Comparison of ENCODE assay signal across 17 cellular contexts in the genomic region with DNA sequence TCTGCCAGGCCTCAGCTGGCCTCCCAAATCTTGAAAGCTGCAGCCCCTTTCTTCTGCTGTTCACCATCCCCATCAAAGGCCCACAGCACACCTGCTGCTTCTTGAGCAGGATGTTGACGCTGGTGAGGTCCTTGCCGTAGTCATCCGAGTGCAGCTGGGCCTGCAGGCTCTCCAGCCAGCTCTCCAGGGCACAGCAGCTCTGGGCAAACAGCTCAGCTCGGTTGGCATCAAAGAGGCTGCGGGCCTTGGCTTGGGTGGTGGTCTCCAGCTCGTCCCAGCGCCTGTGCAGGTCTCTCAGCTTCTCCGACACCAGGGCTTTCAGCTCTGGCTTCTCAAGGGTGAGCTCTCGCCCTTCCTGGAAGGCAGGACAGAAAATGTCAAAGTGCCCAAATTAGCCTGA.
"Had no signal": no experiment of that assay in that cellular context is flagged by ENCODE, and none has a peak within 500 bp of the region (broad histone marks: within the 10 kb centered on the region; RNA-seq: fewer than 3 reads in every experiment).

No MANE protein-coding gene starts in this region.

- H3K4me2 ChIP-seq: hepatocyte had no signal

- H3K27me3 ChIP-seq: hepatocyte, neutrophil, spleen had no signal

- H3K27ac ChIP-seq: coronary artery, hepatocyte, neutrophil, spleen, thoracic aorta had no signal

- H3K4me3 ChIP-seq: coronary artery, hepatocyte, spleen, thoracic aorta had no signal

- H3K9me3 ChIP-seq: neutrophil had no signal

- H2AFZ ChIP-seq: hepatocyte had no signal

- ATAC-seq: sciatic nerve; stimulated activated memory B cell treated with anti-CD40 and anti-IgM and Interleukin-4, amounts not matched to agents 10 μg/mL and 1 μg/mL and 100 μg/mL, for 72 hours; stimulated activated naive CD8-positive, alpha-beta T cell treated with anti-CD3 and anti-CD28 coated beads, Interleukin-15, amount 100 ng/mL, for 72 hours had no signal

- H3K36me3 ChIP-seq: neutrophil, spleen, thoracic aorta had no signal

- DNase-seq: effector CD4-positive, alpha-beta T cell; foreskin melanocyte; head of caudate nucleus; mesendoderm; naive B cell; spleen; stimulated activated CD4-positive, alpha-beta T cell treated with anti-CD3 and anti-CD28 coated beads, Interleukin-15, amount 100 ng/mL, for 24 hours; stimulated activated CD4-positive, alpha-beta T cell treated with anti-CD3 and anti-CD28 coated beads, Interleukin-1b, Interleukin-23, amount 100 ng/mL, for 48 hours; stimulated activated CD4-positive, alpha-beta T cell treated with anti-CD3 and anti-CD28 coated beads, Interleukin-4, amount 100 ng/mL, for 24 hours; stimulated activated naive CD8-positive, alpha-beta T cell treated with anti-CD3 and anti-CD28 coated beads, Interleukin-15, amount 100 ng/mL, for 72 hours; trophoblast cell had no signal

- H3K79me2 ChIP-seq: hepatocyte had no signal
